ENCODE assay signal across 16 cellular contexts in genomic region chr5:139588962-139589361, GRCh38. TPM values are rescaled to one million over a fixed set of nuclear protein-coding genes. Genes with fewer than 3 reads are reported as not detected.
DNase-seq lines count a peak whose midpoint lies in the region; ATAC-seq and TF ChIP-seq lines count a peak whose summit lies in the region.
"Had no signal": no experiment of that assay in that cellular context is flagged by ENCODE, and none has a peak within 500 bp of the region (broad histone marks: within the 10 kb centered on the region; RNA-seq: fewer than 3 reads in every experiment).

No MANE protein-coding gene starts in this region.

- H3K36me3 Mint-ChIP-seq in activated CD4-positive, alpha-beta memory T cell treated with anti-CD3 and anti-CD28 coated beads for 36 hours, result peaks cover 11% of the 10 kb centered on the region
- peaks cover 13% of the 10 kb centered on the region for H3K36me3 Mint-ChIP-seq in memory B cell

- CTCF ChIA-PET in activated CD4-positive, alpha-beta memory T cell treated with anti-CD3 and anti-CD28 coated beads for 36 hours (lab: Charles Lee), result interaction anchor here (1.0 kb wide), 1 partner anchor 111 kb away, joined by 3 read pairs; no protein-coding TSS in a partner anchor
- CTCF ChIA-PET in HEK293T (lab: Yijun Ruan, JAX), result interaction anchor here (1.8 kb wide), 1 partner anchor 14 kb away, joined by 8 read pairs; no protein-coding TSS in a partner anchor

- H3K36me3 ChIP-seq in cardiac muscle cell, result no peaks in the 10 kb centered on the region
- no peaks in the 10 kb centered on the region for H3K36me3 ChIP-seq in upper lobe of right lung
- H3K36me3 ChIP-seq: tibial artery had no signal

- no peak for ATAC-seq in right cardiac atrium
- ATAC-seq in memory B cell (ENCODE audit: low read depth), result no peak
- peak; percentile 55 for ATAC-seq in upper lobe of right lung

- H3K27me3 ChIP-seq in cardiac muscle cell (no peaks in the 10 kb centered on the region), right cardiac atrium (ENCODE audit: control insufficient read depth, insufficient read depth) (no peaks in the 10 kb centered on the region), upper lobe of right lung (no peaks in the 10 kb centered on the region)
- H3K27me3 ChIP-seq: heart right ventricle, tibial artery had no signal

- WGBS in right cardiac atrium, result 86% methylated on average over 6 of the region's 6 CpGs

- no peaks in the 10 kb centered on the region for H3K27me3 Mint-ChIP-seq in activated CD4-positive, alpha-beta memory T cell treated with anti-CD3 and anti-CD28 coated beads for 36 hours
- H3K27me3 Mint-ChIP-seq in memory B cell, result no peaks in the 10 kb centered on the region

- POLR2A ChIA-PET in activated CD4-positive, alpha-beta memory T cell treated with anti-CD3 and anti-CD28 coated beads for 36 hours (lab: Charles Lee), result interaction anchor here (1.5 kb wide), 1 partner anchor 14 kb away, joined by 3 read pairs; no protein-coding TSS in a partner anchor
- POLR2A ChIA-PET in HEK293T (lab: Yijun Ruan, JAX), result interaction anchor here (1.5 to 1.8 kb wide), 2 partner anchors 28 to 29 kb away, joined by 4 to 8 read pairs; partner anchors contain the start of gene UBE2D2

- H3K9me3 Mint-ChIP-seq in activated CD4-positive, alpha-beta memory T cell treated with anti-CD3 and anti-CD28 coated beads for 36 hours, result no peaks in the 10 kb centered on the region
- H3K9me3 Mint-ChIP-seq in memory B cell, result no peaks in the 10 kb centered on the region

- H3K4me3 Mint-ChIP-seq in activated CD4-positive, alpha-beta memory T cell treated with anti-CD3 and anti-CD28 coated beads for 36 hours, result no peak overlapping the region
- H3K4me3 Mint-ChIP-seq in memory B cell, result no peak overlapping the region

- H3K4me3 ChIP-seq in cardiac muscle cell, result no peak overlapping the region
- H3K4me3 ChIP-seq in right cardiac atrium (ENCODE audit: low read length), result no peak overlapping the region
- no peak overlapping the region for H3K4me3 ChIP-seq in upper lobe of right lung
- H3K4me3 ChIP-seq: heart right ventricle, lung, tibial artery had no signal

- H3K27ac ChIP-seq in cardiac muscle cell, result peak overlapping the region; percentile 21
- no peak overlapping the region for H3K27ac ChIP-seq in right cardiac atrium (ENCODE audit: low read length)
- no peak overlapping the region for H3K27ac ChIP-seq in upper lobe of right lung
- H3K27ac ChIP-seq: heart right ventricle, tibial artery had no signal

- TF ChIP-seq CTCF in cardiac muscle cell (IDR thresholded peaks at IDR 0.05; ENCODE audit: low read depth, low read length) (no peak), upper lobe of right lung (IDR thresholded peaks at IDR 0.05) (no peak), GM10266 (IDR thresholded peaks at IDR 0.05; ENCODE audit: control insufficient read depth, insufficient read depth, low read depth, missing control alignments) (no peak)

- no peak for DNase-seq in cardiac muscle cell (ENCODE audit: low read depth in 1 of 2, low spot score in 1 of 2)
- no peak for DNase-seq in right cardiac atrium
- no peak for DNase-seq in activated CD4-positive, alpha-beta memory T cell treated with anti-CD3 and anti-CD28 coated beads for 36 hours
- DNase-seq in memory B cell (ENCODE audit: low spot score in 2 of 2), result no peak
- DNase-seq in upper lobe of right lung, result no peak
- DNase-seq in GM10266 (ENCODE audit: extremely low spot score), result no peak
- no peak for DNase-seq in KG1 (lab: John Stamatoyannopoulos, UW)
- DNase-seq in HEK293T (ENCODE audit: extremely low spot score), result no peak
- DNase-seq: Caco-2, HCEC 1CT, heart right ventricle, NCI-H1105, NCI-H526, Right ventricle myocardium superior, tibial artery had no signal

- H3K9me3 ChIP-seq in cardiac muscle cell (ENCODE audit: low read depth) (no peaks in the 10 kb centered on the region), right cardiac atrium (ENCODE audit: control insufficient read depth, low read length) (no peaks in the 10 kb centered on the region), upper lobe of right lung (no peaks in the 10 kb centered on the region)
- H3K9me3 ChIP-seq: Caco-2, heart right ventricle, tibial artery had no signal

- H3K4me1 Mint-ChIP-seq in activated CD4-positive, alpha-beta memory T cell treated with anti-CD3 and anti-CD28 coated beads for 36 hours (ENCODE audit: low read depth), result peaks cover 65% of the 10 kb centered on the region
- H3K4me1 Mint-ChIP-seq in memory B cell, result peaks cover 31% of the 10 kb centered on the region

- peak overlapping the region; percentile 18 for H3K27ac Mint-ChIP-seq in activated CD4-positive, alpha-beta memory T cell treated with anti-CD3 and anti-CD28 coated beads for 36 hours
- peak overlapping the region; percentile 75 for H3K27ac Mint-ChIP-seq in memory B cell

- H3K4me1 ChIP-seq in cardiac muscle cell (ENCODE audit: low read depth) (no peaks in the 10 kb centered on the region), right cardiac atrium (ENCODE audit: control insufficient read depth, insufficient read depth, low read length) (peaks cover 6% of the 10 kb centered on the region), upper lobe of right lung (peaks cover 10% of the 10 kb centered on the region)

- intact Hi-C loops in right cardiac atrium (cut with DNase I), result no loop called here
- intact Hi-C loops in activated CD4-positive, alpha-beta memory T cell treated with anti-CD3 and anti-CD28 coated beads for 36 hours (cut with micrococcal nuclease), result no loop called here
- intact Hi-C loops in upper lobe of right lung (cut with DNase I), result no loop called here

TF ChIP-seq in HEK293T, 16 proteins besides CTCF, POLR2A, EP300 and RAD21:
- TF ChIP-seq FOXM1 (IDR thresholded peaks at IDR 0.05; ENCODE audit: borderline replicate concordance) (no peak), FOXA1 (IDR thresholded peaks at IDR 0.05) (no peak), LEF1 (IDR thresholded peaks at IDR 0.05; ENCODE audit: borderline replicate concordance) (no peak), BHLHE40 (IDR thresholded peaks at IDR 0.05; ENCODE audit: borderline replicate concordance) (no peak), TARDBP (IDR thresholded peaks at IDR 0.05) (no peak), L3MBTL2 (conservative IDR thresholded peaks at IDR 0.05) (no peak), FOXK2 (IDR thresholded peaks at IDR 0.05) (no peak), ARNT (IDR thresholded peaks at IDR 0.05) (no peak), CTBP1 (IDR thresholded peaks at IDR 0.05; ENCODE audit: borderline replicate concordance) (no peak), PKNOX1 (IDR thresholded peaks at IDR 0.05) (no peak), ZNF384 (IDR thresholded peaks at IDR 0.05) (no peak), ELF4 (IDR thresholded peaks at IDR 0.05) (no peak), SP1 (IDR thresholded peaks at IDR 0.05) (no peak), NFRKB (IDR thresholded peaks at IDR 0.05) (no peak), SUZ12 (IDR thresholded peaks at IDR 0.05) (no peak), HDGF (IDR thresholded peaks at IDR 0.05; ENCODE audit: borderline replicate concordance) (no peak)

RNA-seq across cellular contexts. Expression of gene UBE2D2, which starts 27.8 kb away (rescaled TPM):
- total RNA-seq in cardiac muscle cell, result 225 and 338 TPM in 2 replicates
- polyA plus RNA-seq in cardiac muscle cell, result 236 and 291 TPM in 2 replicates
- total RNA-seq in right cardiac atrium, result 100 to 1,000 TPM; 112 to 138 (median 120) TPM
- 111 TPM for polyA plus RNA-seq in right cardiac atrium
- 100 to 1,000 TPM; 271 to 285 TPM for total RNA-seq in activated CD4-positive, alpha-beta memory T cell treated with anti-CD3 and anti-CD28 coated beads for 36 hours
- 95.9 TPM for total RNA-seq in upper lobe of right lung

RNA-seq across cellular contexts. Expression of gene CXXC5, which starts 59.2 kb away (rescaled TPM):
- total RNA-seq in cardiac muscle cell (91.9 and 122 TPM in 2 replicates), right cardiac atrium (10 to 100 TPM; 33.9 to 70.5 (median 55.9) TPM), upper lobe of right lung (30.6 TPM)
- polyA plus RNA-seq in cardiac muscle cell (70.4 and 79.4 TPM in 2 replicates), right cardiac atrium (47.5 TPM)
- 1 to 10 TPM in 1 of 2 experiments, under 1 TPM in 1; 0.82 to 1.0 TPM for total RNA-seq in activated CD4-positive, alpha-beta memory T cell treated with anti-CD3 and anti-CD28 coated beads for 36 hours

Comparison
In these comparisons a context has a peak if more than half of its experiments do, and no peak if none do; other contexts are left out.
1. RNA of gene CXXC5, which starts 59.2 kb away (total RNA-seq): 91.9 to 122 TPM in cardiac muscle cell, 33.9 to 70.5 TPM in right cardiac atrium and 30.6 TPM in upper lobe of right lung (single experiment); 0.82 to 1.0 TPM in activated CD4-positive, alpha-beta memory T cell treated with anti-CD3 and anti-CD28 coated beads for 36 hours; every median in the first group is over 10 times any median in the second.